In the genomic region with DNA sequence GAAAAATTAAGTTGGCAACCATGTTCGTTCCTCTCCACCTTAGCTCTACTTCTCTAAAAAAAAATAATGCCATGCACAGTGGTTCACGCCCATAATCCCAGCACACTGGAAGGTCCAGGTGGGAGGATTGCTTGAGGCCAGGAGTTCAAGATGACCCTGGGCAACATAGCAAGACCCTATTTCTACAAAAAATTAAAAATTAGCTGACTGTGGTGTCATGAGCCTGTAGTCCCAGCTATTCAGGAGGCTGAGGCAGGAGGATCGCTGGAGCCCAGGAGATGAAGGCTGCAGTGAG, we compare ENCODE assay signal across 21 cellular contexts.
"Had no signal": no experiment of that assay in that cellular context is flagged by ENCODE, and none has a peak within 500 bp of the region (broad histone marks: within the 10 kb centered on the region; RNA-seq: fewer than 3 reads in every experiment).

No MANE protein-coding gene starts in this region.

- H3K4me1 Mint-ChIP-seq: activated CD4-positive, alpha-beta memory T cell treated with anti-CD3 and anti-CD28 coated beads, Interleukin-2, amount 10 ng/mL, durations not matched to agents 7 days and 5 days; activated CD4-positive, alpha-beta T cell treated with anti-CD3 and anti-CD28 coated beads for 36 hours; activated naive CD4-positive, alpha-beta T cell treated with anti-CD3 and anti-CD28 coated beads, Interleukin-2, amount 50 U/mL, for 24 hours; central memory CD8-positive, alpha-beta T cell had no signal

- H3K9me2 ChIP-seq: SK-N-SH had no signal

- H3K36me3 Mint-ChIP-seq: activated naive CD4-positive, alpha-beta T cell treated with anti-CD3 and anti-CD28 coated beads, Interleukin-2, amount 50 U/mL, for 24 hours had no signal

- H3K9me3 ChIP-seq: SK-N-SH had no signal

- H3K27ac ChIP-seq: WERI-Rb-1 had no signal

- DNase-seq: activated CD4-positive, alpha-beta memory T cell treated with anti-CD3 and anti-CD28 coated beads, Interleukin-2, amount 10 ng/mL, durations not matched to agents 7 days and 5 days; activated CD4-positive, alpha-beta T cell treated with anti-CD3 and anti-CD28 coated beads for 36 hours; activated CD4-positive, alpha-beta T cell treated with anti-CD3 and anti-CD28 coated beads, Interleukin-2, amount 50 U/mL, for 1 hour; activated T-cell treated with anti-CD3 and anti-CD28 coated beads, Interleukin-2, amount 50 U/mL, for 72 hours; aorta; KG1; NCI-H1092; NCI-H1417; NCI-H1694; NCI-H2029; NCI-H2107; NCI-H2171 treated with DMSO at 0.1 percent for 48 hours; NCI-H226; NCI-H69; NK-92 treated with Interleukin-12 subunit alpha and Interleukin-12 subunit beta, amount 100 ng/mL, for 24 hours; OCI-M1; SK-N-SH; T-helper 1 cell; WERI-Rb-1 had no signal

- H3K27me3 Mint-ChIP-seq: activated CD4-positive, alpha-beta T cell treated with anti-CD3 and anti-CD28 coated beads for 36 hours; activated naive CD4-positive, alpha-beta T cell treated with anti-CD3 and anti-CD28 coated beads, Interleukin-2, amount 50 U/mL, for 24 hours had no signal

- H3K27ac Mint-ChIP-seq: activated CD4-positive, alpha-beta memory T cell treated with anti-CD3 and anti-CD28 coated beads, Interleukin-2, amount 10 ng/mL, durations not matched to agents 7 days and 5 days; activated CD4-positive, alpha-beta T cell treated with anti-CD3 and anti-CD28 coated beads for 36 hours; activated naive CD4-positive, alpha-beta T cell treated with anti-CD3 and anti-CD28 coated beads, Interleukin-2, amount 50 U/mL, for 24 hours; activated T-cell treated with anti-CD3 and anti-CD28 coated beads, Interleukin-2, amount 50 U/mL, for 72 hours had no signal

- H3K36me3 ChIP-seq: WERI-Rb-1 had no signal

- H3K9me3 Mint-ChIP-seq: activated CD4-positive, alpha-beta memory T cell treated with anti-CD3 and anti-CD28 coated beads, Interleukin-2, amount 10 ng/mL, durations not matched to agents 7 days and 5 days; activated naive CD4-positive, alpha-beta T cell treated with anti-CD3 and anti-CD28 coated beads, Interleukin-2, amount 50 U/mL, for 24 hours; activated T-cell treated with anti-CD3 and anti-CD28 coated beads, Interleukin-2, amount 50 U/mL, for 72 hours; central memory CD8-positive, alpha-beta T cell had no signal

- H3K4me3 Mint-ChIP-seq: activated CD4-positive, alpha-beta memory T cell treated with anti-CD3 and anti-CD28 coated beads, Interleukin-2, amount 10 ng/mL, durations not matched to agents 7 days and 5 days; activated CD4-positive, alpha-beta T cell treated with anti-CD3 and anti-CD28 coated beads for 36 hours; activated naive CD4-positive, alpha-beta T cell treated with anti-CD3 and anti-CD28 coated beads, Interleukin-2, amount 50 U/mL, for 24 hours; activated T-cell treated with anti-CD3 and anti-CD28 coated beads, Interleukin-2, amount 50 U/mL, for 72 hours; central memory CD8-positive, alpha-beta T cell had no signal
